Comparison of ENCODE assay signal across 11 cellular contexts in genomic region chr2:42054657-42055430, GRCh38. TPM values are rescaled to one million over a fixed set of nuclear protein-coding genes. Genes with fewer than 3 reads are reported as not detected.
DNase-seq lines count a peak whose midpoint lies in the region; ATAC-seq and TF ChIP-seq lines count a peak whose summit lies in the region.
"Had no signal": no experiment of that assay in that cellular context is flagged by ENCODE, and none has a peak within 500 bp of the region (broad histone marks: within the 10 kb centered on the region; RNA-seq: fewer than 3 reads in every experiment).

No MANE protein-coding gene starts in this region.

- CTCF ChIA-PET in HEK293 (lab: Yijun Ruan, JAX): interaction anchor here (0.6 to 0.8 kb wide), 5 partner anchors 14 to 352 kb away, joined by 3 to 4 read pairs (median 3); no protein-coding TSS in a partner anchor

- no peak for TF ChIP-seq POLR2A in right lobe of liver (IDR thresholded peaks at IDR 0.05)

- H3K9me3 ChIP-seq in HEK293 (ENCODE audit: control insufficient read depth, insufficient read depth, low read depth, low read length) (no peaks in the 10 kb centered on the region), right lobe of liver (no peaks in the 10 kb centered on the region), subcutaneous abdominal adipose tissue (ENCODE audit: control insufficient read depth in 5 of 5, low read length in 5 of 5) (no peaks in the 10 kb centered on the region)

- no peak for TF ChIP-seq CTCF in HEK293 (tag by site-specific recombination; IDR thresholded peaks at IDR 0.05)
- no peak for TF ChIP-seq CTCF in right lobe of liver (IDR thresholded peaks at IDR 0.05)

- ATAC-seq in right lobe of liver (no peak), HG02763 (IDR thresholded peaks at IDR 0.05; ENCODE audit: unreplicated experiment) (no peak), GM21528 (IDR thresholded peaks at IDR 0.05; ENCODE audit: low FRiP score, unreplicated experiment) (no peak)

- no peaks in the 10 kb centered on the region for H3K27me3 ChIP-seq in right lobe of liver
- H3K27me3 ChIP-seq in subcutaneous abdominal adipose tissue (ENCODE audit: control insufficient read depth in 5 of 5, insufficient read depth in 4 of 5, low read length in 5 of 5): no peaks in the 10 kb centered on the region

- WGBS in right lobe of liver (ENCODE audit: insufficient coverage, low coverage, low lambda C conversion rate, missing lambda C conversion rate): 80% methylated on average over 1 of the region's 20 CpGs

- intact Hi-C loops in right lobe of liver (cut with DNase I): no loop called here

- no peak overlapping the region for H3K4me3 ChIP-seq in HEK293 (ENCODE audit: low read depth, low read length)
- H3K4me3 ChIP-seq in right lobe of liver: no peak overlapping the region
- H3K4me3 ChIP-seq in subcutaneous abdominal adipose tissue (ENCODE audit: low read depth in 1 of 5, low read length in 5 of 5): no peak overlapping the region

- H3K27ac ChIP-seq in HEK293 (ENCODE audit: extremely low read depth, low read depth, low read length) (no peak overlapping the region), angular gyrus (ENCODE audit: low read depth, low read length) (peak overlapping the region; percentile 72), right lobe of liver (peak overlapping the region in 2 of 3 donors; percentile 0 to 29), subcutaneous abdominal adipose tissue (ENCODE audit: low read depth, low read length) (peak overlapping the region; percentile 100)

- H3K36me3 ChIP-seq in HEK293 (ENCODE audit: control insufficient read depth in 2 of 2, insufficient read depth in 1 of 2, low read length in 2 of 2): peaks cover 3 to 77% of the 10 kb centered on the region in 2 experiments; a peak in 2 of 3 replicates
- peaks cover 0 to 8% (median 3%) of the 10 kb centered on the region in 4 donors for H3K36me3 ChIP-seq in right lobe of liver
- H3K36me3 ChIP-seq in subcutaneous abdominal adipose tissue (ENCODE audit: control insufficient read depth in 5 of 5, insufficient read depth in 5 of 5, low read length in 5 of 5): peaks cover 4 to 71% (median 64%) of the 10 kb centered on the region in 5 donors

- H3K4me1 ChIP-seq in HEK293 (ENCODE audit: control insufficient read depth, insufficient read depth, low read length): peaks cover 12% of the 10 kb centered on the region
- no peaks in the 10 kb centered on the region for H3K4me1 ChIP-seq in right lobe of liver
- peaks cover 25 to 88% (median 83%) of the 10 kb centered on the region in 5 donors for H3K4me1 ChIP-seq in subcutaneous abdominal adipose tissue (ENCODE audit: control insufficient read depth in 5 of 5, insufficient read depth in 5 of 5, low read length in 5 of 5)

- H3K9ac ChIP-seq in subcutaneous abdominal adipose tissue (ENCODE audit: low read length in 5 of 5): peak overlapping the region in 3 of 5 donors; percentile 33 to 73 (median 57)

- POLR2A ChIA-PET in HEK293 (lab: Yijun Ruan, JAX): no interaction called here

- no peak for DNase-seq in right lobe of liver
- DNase-seq in anterior cingulate cortex (lab: John Stamatoyannopoulos, UW): no peak
- DNase-seq: activated CD4-positive, alpha-beta T cell treated with anti-CD3 and anti-CD28 coated beads, Interleukin-2, amount 50 U/mL, for 48 hours; activated naive CD8-positive, alpha-beta T cell treated with anti-CD3 and anti-CD28 coated beads, Interleukin-2, amount 10 ng/mL, durations not matched to agents 7 days and 5 days; NCI-H1436; NK-92 treated with Interleukin-12 subunit alpha and Interleukin-12 subunit beta, amount 100 ng/mL, for 24 hours had no signal

TF ChIP-seq in HEK293, 187 proteins besides CTCF, POLR2A, EP300 and RAD21:
- no peak for TF ChIP-seq ZBTB21 (tag by site-specific recombination; IDR thresholded peaks at IDR 0.05)
- peak; percentile 30 for TF ChIP-seq ZIC2 (tag by site-specific recombination; IDR thresholded peaks at IDR 0.05)
- peak; percentile 79 for TF ChIP-seq PRDM4 (tag by site-specific recombination; IDR thresholded peaks at IDR 0.05)
- TF ChIP-seq KLF9 (tag by site-specific recombination; IDR thresholded peaks at IDR 0.05; ENCODE audit: low read depth): no peak
- TF ChIP-seq EGR2 (tag by site-specific recombination; IDR thresholded peaks at IDR 0.05; ENCODE audit: low read depth): 0 out of 2 replicates have a peak, but pooled peaks have one; percentile 14
- no peak for TF ChIP-seq ZNF266 (tag by site-specific recombination; IDR thresholded peaks at IDR 0.05; ENCODE audit: low read depth)
- TF ChIP-seq SCRT1 (tag by site-specific recombination; IDR thresholded peaks at IDR 0.05; ENCODE audit: borderline replicate concordance): 0 out of 2 replicates have a peak, but pooled peaks have one; percentile 11
- peak; percentile 83 for TF ChIP-seq ZNF600 (tag by site-specific recombination; IDR thresholded peaks at IDR 0.05)
- TF ChIP-seq ZNF610 (tag by site-specific recombination; IDR thresholded peaks at IDR 0.05; ENCODE audit: borderline replicate concordance): no peak

RNA-seq across cellular contexts. Expression of gene PKDCC, which starts 7.0 kb away (rescaled TPM):
- 10 to 100 TPM in 4 of 6 experiments, 1 to 10 TPM in 2; 8.2 to 20.9 (median 12.3) TPM for total RNA-seq in right lobe of liver
- total RNA-seq: activated naive CD8-positive, alpha-beta T cell treated with anti-CD3 and anti-CD28 coated beads, Interleukin-2, amount 10 ng/mL, durations not matched to agents 7 days and 5 days had no signal
